In the genomic region with DNA sequence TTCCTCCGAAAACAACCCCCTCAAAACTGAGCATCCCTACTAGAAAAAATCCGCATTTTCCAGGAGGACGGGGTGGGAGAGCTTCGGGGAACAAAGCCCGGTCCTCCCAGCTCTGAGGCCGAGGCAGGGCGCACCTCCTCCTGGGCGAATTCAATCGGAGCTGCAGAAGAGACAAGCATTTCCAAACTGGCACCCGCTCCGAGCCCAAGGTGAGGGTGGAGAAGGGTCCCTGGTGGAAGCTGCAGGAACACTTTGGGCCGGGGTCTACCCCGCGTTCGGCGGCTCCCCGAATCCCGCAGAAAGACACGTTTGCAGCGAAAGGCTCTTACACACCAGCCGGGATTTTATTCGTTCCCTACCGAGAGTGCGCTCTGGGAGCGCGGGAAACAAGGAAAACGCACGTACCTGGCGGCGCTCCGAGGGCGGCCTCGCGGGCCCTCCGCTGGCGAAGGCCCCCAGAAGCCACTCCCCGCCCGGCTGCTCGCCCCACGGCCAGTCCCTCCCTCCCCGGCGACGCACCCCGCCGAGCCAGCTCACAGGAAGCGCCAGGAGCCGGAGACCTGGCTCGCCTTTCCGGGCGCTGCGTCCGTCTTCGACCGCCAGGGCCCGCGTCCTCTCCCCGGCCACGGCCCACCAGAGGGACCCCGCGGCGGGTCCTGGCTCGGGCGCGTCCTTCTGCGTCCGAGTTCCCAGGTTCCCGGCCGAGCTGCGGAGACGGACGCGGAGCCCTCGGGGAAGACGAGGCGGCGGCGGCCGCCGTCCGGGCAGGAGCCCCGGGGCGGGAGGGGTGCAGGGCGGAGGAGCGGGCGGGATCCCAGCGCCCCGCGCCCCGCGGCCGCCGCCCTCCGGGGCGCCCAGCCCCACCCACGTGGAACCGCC, we compare ENCODE assay signal across 2 cellular contexts.
TF ChIP-seq lines count a peak whose summit lies in the region.

No MANE protein-coding gene starts in this region.

TF ChIP-seq in GM12891, 5 proteins besides CTCF, POLR2A, EP300 and RAD21 (continued from another document):
- no peak for TF ChIP-seq PAX5 (IDR thresholded peaks at IDR 0.05; ENCODE audit: insufficient read depth, low read length, severe bottlenecking)

TF ChIP-seq in HepG2, 621 proteins besides CTCF, POLR2A, EP300 and RAD21 (continued from another document and continues in another):
- TF ChIP-seq E2F1 (CRISPR knock-in tag; IDR thresholded peaks at IDR 0.05) (peak; percentile 17; the same call in 1 of the 2 replicates), ZMYM3 (CRISPR knock-in tag; IDR thresholded peaks at IDR 0.05) (no peak), FOSL1 (CRISPR knock-in tag; IDR thresholded peaks at IDR 0.05; ENCODE audit: borderline replicate concordance) (no peak), ZNF552 (CRISPR knock-in tag; IDR thresholded peaks at IDR 0.05; ENCODE audit: borderline replicate concordance) (0 out of 2 replicates have a peak, but pooled peaks have one; percentile 58), ZNF766 (CRISPR knock-in tag; IDR thresholded peaks at IDR 0.05; ENCODE audit: borderline replicate concordance) (0 out of 2 replicates have a peak, but pooled peaks have one; percentile 19), ZNF264 (CRISPR knock-in tag; IDR thresholded peaks at IDR 0.05) (no peak), ZNF564 (CRISPR knock-in tag; IDR thresholded peaks at IDR 0.05) (0 out of 2 replicates have a peak, but pooled peaks have one; percentile 19), HNRNPUL1 (IDR thresholded peaks at IDR 0.05; ENCODE audit: low read depth, low read length) (no peak), ZBTB40 (IDR thresholded peaks at IDR 0.05) (no peak), ZBTB40 (CRISPR knock-in tag; IDR thresholded peaks at IDR 0.05) (peak; percentile 55; the same call in 1 of the 2 replicates), ZNF30 (CRISPR knock-in tag; IDR thresholded peaks at IDR 0.05) (peak; percentile 67), ZNF160 (CRISPR knock-in tag; IDR thresholded peaks at IDR 0.05) (peak; percentile 21; the same call in 1 of the 2 replicates), TMF1 (CRISPR knock-in tag; IDR thresholded peaks at IDR 0.05; ENCODE audit: low read depth) (peak; percentile 81), ZNF205 (CRISPR knock-in tag; IDR thresholded peaks at IDR 0.05) (peak; percentile 78; the same call in 1 of the 2 replicates), NKX3-1 (CRISPR knock-in tag; IDR thresholded peaks at IDR 0.05) (0 out of 2 replicates have a peak, but pooled peaks have one; percentile 14), ZNF569 (CRISPR knock-in tag; IDR thresholded peaks at IDR 0.05; ENCODE audit: borderline replicate concordance) (no peak), ZBTB39 (CRISPR knock-in tag; IDR thresholded peaks at IDR 0.05) (0 out of 2 replicates have a peak, but pooled peaks have one; percentile 67), ZSCAN31 (CRISPR knock-in tag; IDR thresholded peaks at IDR 0.05; ENCODE audit: low read depth) (peak; percentile 25; the same call in 1 of the 2 replicates), SKI (IDR thresholded peaks at IDR 0.05; ENCODE audit: partially characterized antibody) (no peak), KLF15 (CRISPR knock-in tag; IDR thresholded peaks at IDR 0.05; ENCODE audit: borderline replicate concordance) (no peak), GRHL1 (CRISPR knock-in tag; conservative IDR thresholded peaks at IDR 0.05) (no peak), YEATS2 (CRISPR knock-in tag; IDR thresholded peaks at IDR 0.05; ENCODE audit: borderline replicate concordance) (no peak), KDM5A (IDR thresholded peaks at IDR 0.05; ENCODE audit: borderline replicate concordance, low read length) (no peak), TARDBP (CRISPR knock-in tag; IDR thresholded peaks at IDR 0.05) (no peak), ZNF510 (CRISPR knock-in tag; IDR thresholded peaks at IDR 0.05; ENCODE audit: low read depth) (peak; percentile 62), NBN (conservative IDR thresholded peaks at IDR 0.05) (no peak), NFAT5 (CRISPR knock-in tag; IDR thresholded peaks at IDR 0.05) (peak; percentile 83; the same call in 1 of the 2 replicates), GLI4 (CRISPR knock-in tag; IDR thresholded peaks at IDR 0.05; ENCODE audit: borderline replicate concordance) (no peak)
- TF ChIP-seq, protein P1, sequence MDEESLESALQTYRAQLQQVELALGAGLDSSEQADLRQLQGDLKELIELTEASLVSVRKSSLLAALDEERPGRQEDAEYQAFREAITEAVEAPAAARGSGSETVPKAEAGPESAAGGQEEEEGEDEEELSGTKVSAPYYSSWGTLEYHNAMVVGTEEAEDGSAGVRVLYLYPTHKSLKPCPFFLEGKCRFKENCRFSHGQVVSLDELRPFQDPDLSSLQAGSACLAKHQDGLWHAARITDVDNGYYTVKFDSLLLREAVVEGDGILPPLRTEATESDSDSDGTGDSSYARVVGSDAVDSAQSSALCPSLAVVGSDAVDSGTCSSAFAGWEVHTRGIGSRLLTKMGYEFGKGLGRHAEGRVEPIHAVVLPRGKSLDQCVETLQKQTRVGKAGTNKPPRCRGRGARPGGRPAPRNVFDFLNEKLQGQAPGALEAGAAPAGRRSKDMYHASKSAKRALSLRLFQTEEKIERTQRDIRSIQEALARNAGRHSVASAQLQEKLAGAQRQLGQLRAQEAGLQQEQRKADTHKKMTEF (CRISPR knock-in tag; IDR thresholded peaks at IDR 0.05), result peak; percentile 63
